In genomic region chr12:78446555-78446954, GRCh38 we compare ENCODE assay signal across 27 cellular contexts.
"Had no signal": no experiment of that assay in that cellular context is flagged by ENCODE, and none has a peak within 500 bp of the region (broad histone marks: within the 10 kb centered on the region; RNA-seq: fewer than 3 reads in every experiment).

No MANE protein-coding gene starts in this region.

- DNase-seq: stimulated activated CD4-positive, alpha-beta T cell treated with anti-CD3 and anti-CD28 coated beads, Interleukin-2, amount 100 ng/mL, for 48 hours; stimulated activated CD4-positive, alpha-beta T cell treated with anti-CD3 and anti-CD28 coated beads, Interleukin-4, amount 100 ng/mL, for 1 hour; stimulated activated CD4-positive, alpha-beta T cell treated with anti-CD3 and anti-CD28 coated beads, Interleukin-4, amount 100 ng/mL, for 24 hours; stimulated activated CD4-positive, alpha-beta T cell treated with anti-CD3 and anti-CD28 coated beads, Interleukin-4, amount 100 ng/mL, for 4 hours; stimulated activated CD8-positive, alpha-beta memory T cell treated with anti-CD3 and anti-CD28 coated beads, Interleukin-4, amount 100 ng/mL, for 48 hours; stimulated activated naive B cell treated with anti-CD40 and anti-IgM and Interleukin-4, amounts not matched to agents 10 μg/mL and 1 μg/mL and 100 μg/mL, for 72 hours; stimulated activated naive CD4-positive, alpha-beta T cell; stimulated activated naive CD4-positive, alpha-beta T cell treated with Interleukin-2 at 50 U/mL for 16 hours; stimulated activated naive CD8-positive, alpha-beta T cell treated with anti-CD3 and anti-CD28 coated beads, Interleukin-15, amount 100 ng/mL, for 72 hours; stimulated activated naive CD8-positive, alpha-beta T cell treated with anti-CD3 and anti-CD28 coated beads, Interleukin-15, Interleukin-2, amounts not matched to agents 100 U/mL and 50 U/mL, for 24 hours; stomach; substantia nigra; testis; thyroid gland; tibial artery; transverse colon; trophoblast cell; upper lobe of left lung; upper lobe of right lung; uterus had no signal

- H3K4me1 ChIP-seq: stomach, suprapubic skin, testis, thyroid gland, tibial artery, tibial nerve, transverse colon, upper lobe of left lung, upper lobe of right lung, uterus, vagina had no signal

- H3K36me3 ChIP-seq: stomach, suprapubic skin, thoracic aorta, thyroid gland, tibial artery, tibial nerve, transverse colon, upper lobe of left lung, upper lobe of right lung, uterus, vagina had no signal

- H3K27ac ChIP-seq: stomach, suprapubic skin, testis, thoracic aorta, thyroid gland, tibial artery, tibial nerve, transverse colon, upper lobe of left lung, upper lobe of right lung, uterus, vagina had no signal

- H3K9me3 ChIP-seq: stomach, suprapubic skin, testis, thoracic aorta, thyroid gland, tibial artery, tibial nerve, transverse colon, upper lobe of left lung, upper lobe of right lung, uterus, vagina had no signal

- H3K27me3 ChIP-seq: stomach, suprapubic skin, testis, thyroid gland, tibial artery, tibial nerve, transverse colon, upper lobe of left lung, upper lobe of right lung, uterus, vagina had no signal

- FAIRE-seq: urothelium cell line had no signal

- ATAC-seq: stimulated activated effector memory CD8-positive, alpha-beta T cell treated with anti-CD3 and anti-CD28 coated beads, Interleukin-12 subunit alpha, Interleukin-12 subunit beta, amount 100 ng/mL, for 72 hours; stimulated activated memory B cell treated with anti-CD40 and anti-IgM and Interleukin-4, amounts not matched to agents 10 μg/mL and 1 μg/mL and 100 μg/mL, for 72 hours; stimulated activated naive B cell treated with anti-CD40 and anti-IgM and Interleukin-4, amounts not matched to agents 10 μg/mL and 1 μg/mL and 100 μg/mL, for 72 hours; stimulated activated naive CD8-positive, alpha-beta T cell treated with anti-CD3 and anti-CD28 coated beads, Interleukin-15, amount 100 ng/mL, for 72 hours; stimulated activated naive CD8-positive, alpha-beta T cell treated with anti-CD3 and anti-CD28 coated beads, Interleukin-15, Interleukin-2, amounts not matched to agents 100 U/mL and 50 U/mL, for 24 hours; upper lobe of right lung had no signal

- H3K4me3 ChIP-seq: stomach, suprapubic skin, testis, thoracic aorta, thyroid gland, tibial artery, tibial nerve, transverse colon, upper lobe of left lung, upper lobe of right lung, uterus, vagina had no signal
